In genomic region chr1:198196630-198197029, GRCh38 we compare ENCODE assay signal across 20 cellular contexts. TPM values are rescaled to one million over a fixed set of nuclear protein-coding genes. Genes with fewer than 3 reads are reported as not detected.
DNase-seq lines count a peak whose midpoint lies in the region; ATAC-seq, FAIRE-seq and TF ChIP-seq lines count a peak whose summit lies in the region.
"Had no signal": no experiment of that assay in that cellular context is flagged by ENCODE, and none has a peak within 500 bp of the region (broad histone marks: within the 10 kb centered on the region; RNA-seq: fewer than 3 reads in every experiment).

No MANE protein-coding gene starts in this region.

- H3K79me2 ChIP-seq in H9 (ENCODE audit: insufficient read depth, low read length), result peaks cover 4% of the 10 kb centered on the region; the same call in 1 of the 2 replicates
- H3K79me2 ChIP-seq in astrocyte (ENCODE audit: insufficient read depth, low read length), result peaks cover 99% of the 10 kb centered on the region

- no peak for TF ChIP-seq POLR2A in body of pancreas (IDR thresholded peaks at IDR 0.05)

- H4K8ac ChIP-seq in H9 (replicated peaks; ENCODE audit: insufficient read length, low read depth, low read length), result no peak overlapping the region

- H3K14ac ChIP-seq in H9 (ENCODE audit: insufficient read depth, low read length), result no peak overlapping the region

- H3K79me1 ChIP-seq in H9 (ENCODE audit: insufficient read depth, low read depth, low read length, poor library complexity, severe bottlenecking), result peaks cover 2% of the 10 kb centered on the region

- CTCF ChIA-PET in CD8-positive, alpha-beta T cell (lab: Charles Lee), result interaction anchor here (0.6 to 1.7 kb wide), 4 partner anchors 9 to 108 kb away, joined by 3 to 5 read pairs (median 4); no protein-coding TSS in a partner anchor

- no peak overlapping the region for H3K4me3 Mint-ChIP-seq in CD8-positive, alpha-beta T cell
- no peak overlapping the region for H3K4me3 Mint-ChIP-seq in H9
- no peak overlapping the region for H3K4me3 Mint-ChIP-seq in astrocyte (ENCODE audit: unreplicated experiment)

- no peaks in the 10 kb centered on the region for H3K9me3 ChIP-seq in CD8-positive, alpha-beta T cell (ENCODE audit: low read length)
- no peaks in the 10 kb centered on the region for H3K9me3 ChIP-seq in H9 (ENCODE audit: control insufficient read depth, low read depth, low read length)
- no peaks in the 10 kb centered on the region for H3K9me3 ChIP-seq in astrocyte (ENCODE audit: insufficient read depth, low read depth, low read length)
- H3K9me3 ChIP-seq in body of pancreas, result no peaks in the 10 kb centered on the region
- H3K9me3 ChIP-seq: HAP-1, Peyer's patch had no signal

- H3K23ac ChIP-seq in H9 (ENCODE audit: insufficient read length, low read depth, low read length), result no peak overlapping the region

- peak overlapping the region; percentile 62 for H3K27ac Mint-ChIP-seq in CD8-positive, alpha-beta T cell
- H3K27ac Mint-ChIP-seq in H9 (peak overlapping the region; percentile 13 to 73 (median 33); a peak in 2 of 7 replicates), astrocyte (ENCODE audit: unreplicated experiment) (no peak overlapping the region)

- POLR2A ChIA-PET in CD8-positive, alpha-beta T cell (lab: Charles Lee), result no interaction called here

- no peak overlapping the region for H3K56ac ChIP-seq in H9 (ENCODE audit: insufficient read length, low read depth, low read length)

- no peak overlapping the region for H3K4me2 ChIP-seq in H9 (ENCODE audit: insufficient read depth, insufficient read length, low read length)
- H3K4me2 ChIP-seq in astrocyte (ENCODE audit: low read length), result no peak overlapping the region
- H3K4me2 ChIP-seq: BLaER1 had no signal

- no peak overlapping the region for H4K5ac ChIP-seq in H9 (ENCODE audit: insufficient read length, low read depth, low read length)

- no peak overlapping the region for H2AFZ ChIP-seq in H9 (ENCODE audit: low read length)
- H2AFZ ChIP-seq in astrocyte (ENCODE audit: low read depth, low read length), result no peak overlapping the region

- peaks cover 83% of the 10 kb centered on the region for H3K4me1 Mint-ChIP-seq in CD8-positive, alpha-beta T cell (ENCODE audit: low read depth)
- H3K4me1 Mint-ChIP-seq in H9, result peaks cover 4 to 8% of the 10 kb centered on the region in 2 experiments; a peak in 3 of 4 replicates
- peaks cover 20% of the 10 kb centered on the region for H3K4me1 Mint-ChIP-seq in astrocyte (ENCODE audit: low read depth, unreplicated experiment)

- no peaks in the 10 kb centered on the region for H3K36me3 Mint-ChIP-seq in CD8-positive, alpha-beta T cell
- H3K36me3 Mint-ChIP-seq in H9 (ENCODE audit: insufficient read depth in 1 of 3, low read depth in 3 of 3) (peaks cover 0 to 2% (median 0%) of the 10 kb centered on the region in 3 experiments; a peak in 1 of 7 replicates), astrocyte (ENCODE audit: low read depth, unreplicated experiment) (no peaks in the 10 kb centered on the region)
- H3K36me3 Mint-ChIP-seq: IgD-negative memory B cell had no signal

- H2AK5ac ChIP-seq in H9 (ENCODE audit: insufficient read length, low read length), result no peak overlapping the region

- H2BK120ac ChIP-seq in H9 (ENCODE audit: low read depth, low read length, poor library complexity, severe bottlenecking), result no peak overlapping the region

- no peak overlapping the region for H4K91ac ChIP-seq in H9 (ENCODE audit: insufficient read length, low read depth, low read length)

- DNase-seq in CD8-positive, alpha-beta T cell, result no peak
- no peak for DNase-seq in H9
- DNase-seq in astrocyte (ENCODE audit: low read depth), result peak; percentile 41
- no peak for DNase-seq in omental fat pad (ENCODE audit: low spot score)
- no peak for DNase-seq in SHP77 (lab: John Stamatoyannopoulos, UW)
- no peak for DNase-seq in body of pancreas
- DNase-seq in cortex of kidney (lab: John Stamatoyannopoulos, UW), result no peak
- DNase-seq: Kasumi-1, MM.1S, NCI-H1092, NCI-H146, NCI-H2029 treated with DMSO at 0.1 percent for 48 hours, NCI-H2171 treated with DMSO at 0.1 percent for 48 hours, NCI-H446 treated with DMSO at 0.1 percent for 48 hours, Peyer's patch had no signal

- no peak overlapping the region for H2BK20ac ChIP-seq in H9 (ENCODE audit: low read depth, low read length, poor library complexity, severe bottlenecking)

- H3K23me2 ChIP-seq in H9 (ENCODE audit: insufficient read length, low read depth, low read length, poor library complexity, severe bottlenecking), result no peaks in the 10 kb centered on the region

- H3K9ac ChIP-seq in H9 (ENCODE audit: extremely low read depth, insufficient read length, low read length) (no peak overlapping the region), astrocyte (ENCODE audit: low read length) (no peak overlapping the region)
- H3K9ac ChIP-seq: BLaER1 had no signal

- no peak for FAIRE-seq in astrocyte (lab: Jason Lieb, UNC)
- FAIRE-seq: HTR-8/SVneo had no signal

- WGBS in H9 (ENCODE audit: extremely low coverage, insufficient read length, low lambda C conversion rate), result no CpG with 5 or more reads among the region's 3 CpGs
- 90 to 92% methylated on average over 3 of the region's 3 CpGs for WGBS in body of pancreas, 2 donors

- no peak overlapping the region for H3T11ph ChIP-seq in H9 (ENCODE audit: low read length)

- no peak overlapping the region for H3K4me3 ChIP-seq in CD8-positive, alpha-beta T cell (ENCODE audit: low read depth, low read length)
- H3K4me3 ChIP-seq in astrocyte (ENCODE audit: insufficient read depth, low read depth, low read length) (no peak overlapping the region), body of pancreas (no peak overlapping the region)
- H3K4me3 ChIP-seq: BLaER1, HAP-1, Peyer's patch had no signal

- no peaks in the 10 kb centered on the region for H3K36me3 ChIP-seq in CD8-positive, alpha-beta T cell (ENCODE audit: insufficient read depth, low read length)
- H3K36me3 ChIP-seq in astrocyte (ENCODE audit: insufficient read depth, low read length), result no peaks in the 10 kb centered on the region
- H3K36me3 ChIP-seq in body of pancreas (replicated peaks in 1 of 2; ENCODE audit: insufficient read depth in 1 of 2, low read depth in 2 of 2), result no peaks in the 10 kb centered on the region
- H3K36me3 ChIP-seq: BLaER1, HAP-1, Peyer's patch had no signal

- H3K27ac ChIP-seq in CD8-positive, alpha-beta T cell (ENCODE audit: low read depth, low read length), result no peak overlapping the region
- no peak overlapping the region for H3K27ac ChIP-seq in H9 (ENCODE audit: insufficient read length, low read depth, low read length)
- no peak overlapping the region for H3K27ac ChIP-seq in astrocyte (ENCODE audit: low read depth, low read length)
- no peak overlapping the region for H3K27ac ChIP-seq in body of pancreas
- H3K27ac ChIP-seq: BLaER1, Peyer's patch had no signal

- peaks cover 41% of the 10 kb centered on the region for H3K4me1 ChIP-seq in CD8-positive, alpha-beta T cell (ENCODE audit: insufficient read depth, low read length)
- no peaks in the 10 kb centered on the region for H3K4me1 ChIP-seq in H9 (ENCODE audit: insufficient read depth, low read length)
- H3K4me1 ChIP-seq in astrocyte (ENCODE audit: insufficient read depth, low read length), result no peaks in the 10 kb centered on the region
- H3K4me1 ChIP-seq in body of pancreas, result peaks cover 18% of the 10 kb centered on the region

- ATAC-seq in CD8-positive, alpha-beta T cell, result no peak
- peak; percentile 73 for ATAC-seq in omental fat pad (ENCODE audit: low FRiP score)
- ATAC-seq in body of pancreas, result no peak
- ATAC-seq: Right ventricle myocardium inferior had no signal

- H4K20me1 ChIP-seq in H9 (ENCODE audit: control insufficient read depth, insufficient read depth, insufficient read length), result no peaks in the 10 kb centered on the region
- peaks cover 90% of the 10 kb centered on the region for H4K20me1 ChIP-seq in astrocyte (ENCODE audit: insufficient read depth, low read length)

- H2BK12ac ChIP-seq in H9 (ENCODE audit: insufficient read length, low read depth, low read length), result no peak overlapping the region

- no peaks in the 10 kb centered on the region for H3K27me3 ChIP-seq in CD8-positive, alpha-beta T cell (ENCODE audit: insufficient read depth, low read length)
- H3K27me3 ChIP-seq in H9 (ENCODE audit: insufficient read depth, low read length), result no peaks in the 10 kb centered on the region
- H3K27me3 ChIP-seq in astrocyte (ENCODE audit: insufficient read depth, low read length), result no peaks in the 10 kb centered on the region
- H3K27me3 ChIP-seq in body of pancreas, result no peaks in the 10 kb centered on the region
- H3K27me3 ChIP-seq: BLaER1, Peyer's patch had no signal

- intact Hi-C loops in CD8-positive, alpha-beta T cell (cut with DNase I, micrococcal nuclease), result loop anchor here in 1 of 2 experiments (5.0 kb wide), 1 partner anchor 36 kb away; no protein-coding TSS in a partner anchor
- intact Hi-C loops in body of pancreas (cut with DNase I), result no loop called here

- no peaks in the 10 kb centered on the region for H3K27me3 Mint-ChIP-seq in CD8-positive, alpha-beta T cell (ENCODE audit: low read depth)
- H3K27me3 Mint-ChIP-seq in H9 (ENCODE audit: low read depth) (no peaks in the 10 kb centered on the region), astrocyte (ENCODE audit: low read depth, unreplicated experiment) (no peaks in the 10 kb centered on the region)
- H3K27me3 Mint-ChIP-seq: IgD-negative memory B cell had no signal

- H2BK5ac ChIP-seq in H9 (ENCODE audit: insufficient read length, low read length), result no peak overlapping the region

- H3K4ac ChIP-seq in H9 (ENCODE audit: low read depth, low read length), result no peak overlapping the region

- H3K9me3 Mint-ChIP-seq in CD8-positive, alpha-beta T cell, result peaks cover 3% of the 10 kb centered on the region
- H3K9me3 Mint-ChIP-seq in H9 (no peaks in the 10 kb centered on the region), astrocyte (ENCODE audit: unreplicated experiment) (no peaks in the 10 kb centered on the region)

- no peak for TF ChIP-seq CTCF in CD8-positive, alpha-beta T cell (IDR thresholded peaks at IDR 0.05)
- no peak for TF ChIP-seq CTCF in H9 (conservative IDR thresholded peaks at IDR 0.05)
- no peak for TF ChIP-seq CTCF in astrocyte (IDR thresholded peaks at IDR 0.05; ENCODE audit: insufficient read depth, low read depth, low read length)
- no peak for TF ChIP-seq CTCF in omental fat pad (IDR thresholded peaks at IDR 0.05)
- no peak for TF ChIP-seq CTCF in body of pancreas (IDR thresholded peaks at IDR 0.05)

- H3K18ac ChIP-seq in H9 (ENCODE audit: insufficient read length, low read depth, low read length), result no peak overlapping the region

- no peak overlapping the region for H2BK15ac ChIP-seq in H9 (ENCODE audit: low read depth, low read length)

RNA-seq across cellular contexts. Expression of gene NEK7, which starts 39.8 kb away (rescaled TPM):
- total RNA-seq in CD8-positive, alpha-beta T cell, result 10 to 100 TPM; 12.1 to 16.1 TPM
- 9.6 and 10.0 TPM in 2 replicates for total RNA-seq in H9 (2021)
- 119 and 125 TPM in 2 replicates for total RNA-seq in astrocyte
- 100 to 1,000 TPM in 1 of 4 donors, 10 to 100 TPM in 3; 75.0 to 115 (median 89.9) TPM for total RNA-seq in omental fat pad
- total RNA-seq in body of pancreas, result 10 to 100 TPM; 39.2 to 49.5 TPM
